12 cellular contexts compared by ENCODE assay signal in the genomic region with DNA sequence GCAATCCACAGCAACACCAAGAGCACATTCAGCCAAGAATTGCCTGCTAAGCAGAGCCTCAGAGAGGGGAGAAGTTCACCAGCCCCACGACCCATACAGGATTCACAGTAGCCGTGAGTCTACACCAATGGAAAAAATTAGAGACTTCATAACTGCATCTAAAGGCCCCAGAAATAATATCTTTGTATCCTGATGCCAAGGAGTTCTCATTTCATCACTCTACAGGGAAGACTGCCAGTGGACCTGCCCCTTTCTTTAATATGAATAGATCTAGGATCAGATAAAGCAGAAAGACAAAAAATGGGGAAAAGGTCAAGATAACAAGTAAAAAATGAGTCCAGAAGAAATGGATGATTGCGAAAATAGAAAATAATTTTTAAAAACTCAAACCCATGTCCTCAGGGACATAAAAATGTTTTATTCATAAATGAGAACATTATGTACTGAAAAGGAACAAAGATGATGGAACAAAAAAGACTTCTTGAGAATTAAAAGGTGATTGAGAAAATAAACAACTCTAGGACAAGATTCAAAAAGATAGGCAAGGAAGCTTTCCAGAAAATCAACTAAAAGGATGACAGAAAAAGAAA. TPM values are rescaled to one million over a fixed set of nuclear protein-coding genes. Genes with fewer than 3 reads are reported as not detected.
DNase-seq lines count a peak whose midpoint lies in the region; ATAC-seq and TF ChIP-seq lines count a peak whose summit lies in the region.
"Had no signal": no experiment of that assay in that cellular context is flagged by ENCODE, and none has a peak within 500 bp of the region (broad histone marks: within the 10 kb centered on the region; RNA-seq: fewer than 3 reads in every experiment).

No MANE protein-coding gene starts in this region.

- no peak for ATAC-seq in CD8-positive, alpha-beta T cell
- no peak for ATAC-seq in activated T-helper 17 cell treated with anti-CD3 and anti-CD28 coated beads, Interleukin-2, amount 50 U/mL, for 72 hours (replicated peaks)
- peak; percentile 54 for ATAC-seq in gastroesophageal sphincter
- peak in 1 of 2 donors; percentile 49 for ATAC-seq in gastrocnemius medialis
- ATAC-seq in HG03175 (IDR thresholded peaks at IDR 0.05; ENCODE audit: unreplicated experiment), result no peak
- ATAC-seq in GM18517 (IDR thresholded peaks at IDR 0.05; ENCODE audit: unreplicated experiment), result no peak

- H3K36me3 ChIP-seq in CD8-positive, alpha-beta T cell (ENCODE audit: insufficient read depth, low read length), result peaks cover 30% of the 10 kb centered on the region
- peaks cover 0 to 29% of the 10 kb centered on the region in 2 donors for H3K36me3 ChIP-seq in gastroesophageal sphincter
- H3K36me3 ChIP-seq in gastrocnemius medialis, result peaks cover 0 to 7% of the 10 kb centered on the region in 2 donors

- H3K27me3 ChIP-seq in CD8-positive, alpha-beta T cell (ENCODE audit: insufficient read depth, low read length), result no peaks in the 10 kb centered on the region
- no peaks in the 10 kb centered on the region for H3K27me3 ChIP-seq in gastroesophageal sphincter
- H3K27me3 ChIP-seq in gastrocnemius medialis, result no peaks in the 10 kb centered on the region

- WGBS in gastroesophageal sphincter (ENCODE audit: low coverage in 1 of 2), 2 donors, result 41 to 78% methylated on average over 1 to 3 of the region's 3 CpGs

- peaks cover 91% of the 10 kb centered on the region for H3K36me3 Mint-ChIP-seq in CD8-positive, alpha-beta T cell
- H3K36me3 Mint-ChIP-seq in activated T-helper 17 cell treated with anti-CD3 and anti-CD28 coated beads, Interleukin-2, amount 50 U/mL, for 72 hours (ENCODE audit: low read depth), result peaks cover 78% of the 10 kb centered on the region

- peak overlapping the region; percentile 86 for H3K27ac Mint-ChIP-seq in CD8-positive, alpha-beta T cell
- H3K27ac Mint-ChIP-seq in activated T-helper 17 cell treated with anti-CD3 and anti-CD28 coated beads, Interleukin-2, amount 50 U/mL, for 72 hours, result peak overlapping the region; percentile 99

- peaks cover 85% of the 10 kb centered on the region for H3K4me1 Mint-ChIP-seq in CD8-positive, alpha-beta T cell (ENCODE audit: low read depth)
- H3K4me1 Mint-ChIP-seq in activated T-helper 17 cell treated with anti-CD3 and anti-CD28 coated beads, Interleukin-2, amount 50 U/mL, for 72 hours, result peaks cover 50% of the 10 kb centered on the region

- no peak for TF ChIP-seq EP300 in gastroesophageal sphincter (IDR thresholded peaks at IDR 0.05)

- in situ Hi-C loops in gastrocnemius medialis (cut with MboI; ENCODE audit: low sequenced_read_pairs in 4 of 4), result no loop called here

- H3K4me1 ChIP-seq in CD8-positive, alpha-beta T cell (ENCODE audit: insufficient read depth, low read length), result peaks cover 62% of the 10 kb centered on the region
- H3K4me1 ChIP-seq in gastroesophageal sphincter, result peaks cover 4 to 95% (median 29%) of the 10 kb centered on the region in 3 donors
- H3K4me1 ChIP-seq in gastrocnemius medialis, result peaks cover 29 to 63% of the 10 kb centered on the region in 2 donors

- POLR2A ChIA-PET in CD8-positive, alpha-beta T cell (lab: Charles Lee), result interaction anchor here (0.7 kb wide), 1 partner anchor 10 kb away, joined by 3 read pairs; a partner anchor contains a TSS

- no peaks in the 10 kb centered on the region for H3K27me3 Mint-ChIP-seq in CD8-positive, alpha-beta T cell (ENCODE audit: low read depth)
- no peaks in the 10 kb centered on the region for H3K27me3 Mint-ChIP-seq in activated T-helper 17 cell treated with anti-CD3 and anti-CD28 coated beads, Interleukin-2, amount 50 U/mL, for 72 hours

- H3K9me3 Mint-ChIP-seq in CD8-positive, alpha-beta T cell, result peaks cover 7% of the 10 kb centered on the region
- no peaks in the 10 kb centered on the region for H3K9me3 Mint-ChIP-seq in activated T-helper 17 cell treated with anti-CD3 and anti-CD28 coated beads, Interleukin-2, amount 50 U/mL, for 72 hours

- no peak overlapping the region for H3K27ac ChIP-seq in CD8-positive, alpha-beta T cell (ENCODE audit: low read depth, low read length)
- H3K27ac ChIP-seq in gastroesophageal sphincter, result peak overlapping the region in 3 of 4 donors; percentile 71 to 89 (median 72)
- H3K27ac ChIP-seq in gastrocnemius medialis, result peak overlapping the region; percentile 74 to 84 (median 81)
- H3K27ac ChIP-seq: C4-2B had no signal

- intact Hi-C loops in CD8-positive, alpha-beta T cell (cut with DNase I, micrococcal nuclease), result loop anchor here in 1 of 2 experiments (2.0 kb wide), 1 partner anchor 14 kb away; no protein-coding TSS in a partner anchor
- intact Hi-C loops in gastrocnemius medialis (cut with DNase I; ENCODE audit: low total_unique reads), result no loop called here

- no peak for DNase-seq in CD8-positive, alpha-beta T cell
- DNase-seq in gastrocnemius medialis (no peak), GM03348 (ENCODE audit: low spot score) (no peak)
- DNase-seq in stimulated activated CD4-positive, alpha-beta T cell treated with anti-CD3 and anti-CD28 coated beads, Interleukin-12 subunit alpha, Interleukin-12 subunit beta, amount 100 ng/mL, for 4 hours, result no peak
- DNase-seq: NCI-H2171 had no signal

- no peak overlapping the region for H3K4me3 ChIP-seq in CD8-positive, alpha-beta T cell (ENCODE audit: low read depth, low read length)
- H3K4me3 ChIP-seq in gastroesophageal sphincter, result no peak overlapping the region
- no peak overlapping the region for H3K4me3 ChIP-seq in gastrocnemius medialis

- no peaks in the 10 kb centered on the region for H3K9me3 ChIP-seq in CD8-positive, alpha-beta T cell (ENCODE audit: low read length)
- H3K9me3 ChIP-seq in gastroesophageal sphincter, result no peaks in the 10 kb centered on the region
- H3K9me3 ChIP-seq in gastrocnemius medialis, result no peaks in the 10 kb centered on the region

- TF ChIP-seq CTCF in CD8-positive, alpha-beta T cell (IDR thresholded peaks at IDR 0.05), result no peak
- no peak for TF ChIP-seq CTCF in gastroesophageal sphincter (IDR thresholded peaks at IDR 0.05)
- TF ChIP-seq CTCF in gastrocnemius medialis (IDR thresholded peaks at IDR 0.05 in 4 of 5, conservative IDR thresholded peaks at IDR 0.05 in 1 of 5), result no peak

- no peak for TF ChIP-seq POLR2A in gastroesophageal sphincter (IDR thresholded peaks at IDR 0.05)
- TF ChIP-seq POLR2A in gastrocnemius medialis (IDR thresholded peaks at IDR 0.05), result no peak

- CTCF ChIA-PET in CD8-positive, alpha-beta T cell (lab: Charles Lee), result interaction anchor here (3.2 kb wide), 1 partner anchor 29 kb away, joined by 17 read pairs; no protein-coding TSS in a partner anchor

- no peak overlapping the region for H3K4me3 Mint-ChIP-seq in CD8-positive, alpha-beta T cell
- peak overlapping the region; percentile 45 for H3K4me3 Mint-ChIP-seq in activated T-helper 17 cell treated with anti-CD3 and anti-CD28 coated beads, Interleukin-2, amount 50 U/mL, for 72 hours

RNA-seq across cellular contexts. Expression of a gene that starts 9.5 kb away (rescaled TPM):
- total RNA-seq in CD8-positive, alpha-beta T cell, result 100 to 1,000 TPM; 257 to 259 TPM
- 100 to 1,000 TPM in 1 of 2 donors, 10 to 100 TPM in 1; 99.3 to 118 TPM for total RNA-seq in activated T-helper 17 cell treated with anti-CD3 and anti-CD28 coated beads, Interleukin-2, amount 50 U/mL, for 72 hours
- total RNA-seq in gastroesophageal sphincter (10 to 100 TPM; 35.5 to 80.5 (median 41.6) TPM), gastrocnemius medialis (10 to 100 TPM; 16.6 to 23.4 (median 19.3) TPM)

RNA-seq across cellular contexts. Expression of a gene that starts 50.5 kb away (rescaled TPM):
- not detected for total RNA-seq in CD8-positive, alpha-beta T cell
- total RNA-seq in activated T-helper 17 cell treated with anti-CD3 and anti-CD28 coated beads, Interleukin-2, amount 50 U/mL, for 72 hours, result 1 to 10 TPM in 1 of 2 donors, under 1 TPM in 1; 0.56 to 1.2 TPM
- total RNA-seq in gastroesophageal sphincter, result 10 to 100 TPM in 1 of 4 donors, 1 to 10 TPM in 3; 1.1 to 18.8 (median 5.4) TPM
- total RNA-seq in gastrocnemius medialis, result 1 to 10 TPM in 3 of 4 donors, not detected in 1; 1.5 to 2.3 (median 2.0) TPM
- total RNA-seq: astrocyte, OCI-LY7 had no signal
